Comparison of ENCODE assay signal across 21 cellular contexts in genomic region chr13:100068532-100068931, GRCh38.
"Had no signal": no experiment of that assay in that cellular context is flagged by ENCODE, and none has a peak within 500 bp of the region (broad histone marks: within the 10 kb centered on the region; RNA-seq: fewer than 3 reads in every experiment).

No MANE protein-coding gene starts in this region.

- ATAC-seq: heart left ventricle; natural killer cell treated with Interleukin-12 subunit alpha and Interleukin-12 subunit beta and Interleukin-15 and Interleukin-18, amount 100 ng/mL, for 72 hours; psoas muscle; stimulated activated naive CD8-positive, alpha-beta T cell treated with anti-CD3 and anti-CD28 coated beads, Interleukin-15, Interleukin-2, amounts not matched to agents 100 U/mL and 50 U/mL, for 24 hours had no signal

- H3K4me1 ChIP-seq: colonic mucosa, heart left ventricle, lower lobe of right lung, parathyroid adenoma, psoas muscle, sigmoid colon, thyroid gland, upper lobe of left lung, vagina had no signal

- H3K27me3 ChIP-seq: colonic mucosa, heart left ventricle, left lung, sigmoid colon, thyroid gland, upper lobe of left lung, vagina had no signal

- H3K9me3 ChIP-seq: colonic mucosa, heart left ventricle, left lung, lower lobe of right lung, psoas muscle, sigmoid colon, suprapubic skin, thyroid gland, upper lobe of left lung, vagina had no signal

- DNase-seq: colonic mucosa; dermis blood vessel endothelial cell; erythroblast; heart left ventricle; hypothalamus; islet precursor cell; left lung; lower lobe of right lung; mesenchymal stem cell; midbrain; psoas muscle; sigmoid colon; stimulated activated CD4-positive, alpha-beta T cell treated with anti-CD3 and anti-CD28 coated beads, Interleukin-12 subunit alpha, Interleukin-12 subunit beta, amount 100 ng/mL, for 4 hours; stimulated activated naive CD8-positive, alpha-beta T cell treated with anti-CD3 and anti-CD28 coated beads, Interleukin-15, Interleukin-2, amounts not matched to agents 100 U/mL and 50 U/mL, for 24 hours; thyroid gland; upper lobe of left lung had no signal

- H3K4me3 ChIP-seq: colonic mucosa, heart left ventricle, left lung, lower lobe of right lung, psoas muscle, sigmoid colon, skin epidermis, suprapubic skin, thyroid gland, upper lobe of left lung, vagina had no signal

- H3K36me3 ChIP-seq: colonic mucosa, heart left ventricle, left lung, lower lobe of right lung, sigmoid colon, suprapubic skin, thyroid gland, upper lobe of left lung, vagina had no signal

- H3K9ac ChIP-seq: parathyroid adenoma had no signal

- H3K27ac ChIP-seq: colonic mucosa, heart left ventricle, left lung, lower lobe of right lung, parathyroid adenoma, psoas muscle, sigmoid colon, suprapubic skin, thyroid gland, upper lobe of left lung, vagina had no signal
